Comparison of ENCODE assay signal across 8 cellular contexts in the genomic region with DNA sequence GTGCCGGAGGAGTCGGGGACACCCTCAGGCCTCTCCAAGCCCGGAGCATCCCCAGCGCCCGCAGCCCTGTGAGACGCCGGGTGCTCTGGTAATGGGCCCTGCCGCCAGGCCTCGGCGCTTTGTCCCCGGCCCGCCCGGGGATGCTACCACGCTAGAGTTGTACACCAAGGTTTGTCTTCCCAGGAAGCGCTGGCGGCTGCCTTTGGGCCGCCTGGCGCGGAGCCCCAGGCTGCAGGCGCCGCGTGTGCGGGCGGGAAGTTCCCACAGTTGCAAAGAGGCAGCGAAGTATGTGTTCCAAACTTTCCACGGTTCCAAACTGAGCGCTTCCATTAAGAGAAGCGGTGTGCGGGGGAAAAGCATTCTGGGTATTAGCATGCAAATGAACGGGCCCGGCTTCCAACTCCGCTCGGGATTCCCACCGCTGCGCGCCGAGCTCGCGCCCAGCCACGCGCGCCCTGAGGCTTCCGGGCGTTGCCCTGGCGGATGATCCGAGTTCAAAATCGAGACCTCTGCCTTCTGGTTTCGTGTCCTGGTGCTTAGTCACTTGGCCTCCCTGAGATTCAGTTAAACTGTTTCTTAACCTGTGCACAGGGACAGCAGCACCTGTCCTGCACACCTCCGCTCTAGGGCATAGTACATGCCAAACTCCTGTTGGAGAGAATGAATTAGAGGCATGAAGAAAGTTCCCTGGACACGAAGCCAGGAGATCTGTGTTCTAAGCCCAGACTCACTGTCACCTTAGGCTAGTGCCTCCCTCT. TPM values are rescaled to one million over a fixed set of nuclear protein-coding genes. Genes with fewer than 3 reads are reported as not detected.
DNase-seq lines count a peak whose midpoint lies in the region; ATAC-seq, FAIRE-seq and TF ChIP-seq lines count a peak whose summit lies in the region.

No MANE protein-coding gene starts in this region.

- peak overlapping the region; percentile 99 for H3K4ac ChIP-seq in H1 (replicated peaks; ENCODE audit: insufficient read length, low read depth, low read length)

- peak overlapping the region; percentile 96 for H4K5ac ChIP-seq in H1 (ENCODE audit: insufficient read length, low read depth, low read length)

- peaks cover 0 to 29% of the 10 kb centered on the region in 2 experiments; a peak in 2 of 4 replicates for H3K79me2 ChIP-seq in H1 (ENCODE audit: control insufficient read depth in 1 of 2, insufficient read depth in 2 of 2, low read length in 2 of 2)

- no peaks in the 10 kb centered on the region for H3K9me3 ChIP-seq in BLaER1 treated with 17β-estradiol and CSF1 and Interleukin-3, amounts not matched to agents 10 nM and 100 nM (replicated peaks in 1 of 11)
- H3K9me3 ChIP-seq in HEK293 (ENCODE audit: control insufficient read depth, insufficient read depth, low read depth, low read length) (no peaks in the 10 kb centered on the region), H1 (ENCODE audit: insufficient read depth in 2 of 2, low read depth in 1 of 2, low read length in 1 of 2) (no peaks in the 10 kb centered on the region)

- POLR2A ChIA-PET in HEK293 (lab: Yijun Ruan, JAX), result interaction anchor here (0.5 to 2.4 kb wide), 16 partner anchors 10 to 283 kb away, joined by 3 to 63 read pairs (median 4); a partner anchor contains a TSS
- POLR2A ChIA-PET in H1 (lab: Charles Lee; ENCODE audit: partially characterized antibody), result interaction anchor here (0.7 to 4.0 kb wide), 34 partner anchors 8 to 378 kb away, joined by 3 to 50 read pairs (median 6); a partner anchor contains a TSS

- peak overlapping the region; percentile 90 to 100 (median 94) for H3K4me2 ChIP-seq in BLaER1 treated with 17β-estradiol and CSF1 and Interleukin-3, amounts not matched to agents 10 nM and 100 nM
- peak overlapping the region; percentile 88 to 98 for H3K4me2 ChIP-seq in H1 (ENCODE audit: insufficient read depth in 1 of 2, low read depth in 2 of 2, low read length in 2 of 2)

- H2BK20ac ChIP-seq in H1 (ENCODE audit: low read length), result 0 out of 2 replicates have a peak overlapping the region, but pooled peaks have one; percentile 1

- H4K8ac ChIP-seq in H1 (ENCODE audit: extremely low read depth, insufficient read depth, low read length), result peak overlapping the region; percentile 98

- H3K23me2 ChIP-seq in H1 (ENCODE audit: low read depth, low read length), result peaks cover 32% of the 10 kb centered on the region

- H3K27ac ChIP-seq in BLaER1 treated with 17β-estradiol and CSF1 and Interleukin-3, amounts not matched to agents 10 nM and 100 nM, result peak overlapping the region; percentile 78 to 100 (median 99)
- H3K27ac ChIP-seq in HEK293 (ENCODE audit: extremely low read depth, low read depth, low read length) (peak overlapping the region; percentile 92), H1 (ENCODE audit: low read depth, low read length) (peak overlapping the region; percentile 93)

- H3K4me3 ChIP-seq in BLaER1 treated with 17β-estradiol and CSF1 and Interleukin-3, amounts not matched to agents 10 nM and 100 nM, result peak overlapping the region; percentile 62 to 84 (median 76)
- H3K4me3 ChIP-seq in HEK293 (ENCODE audit: low read depth, low read length), result peak overlapping the region; percentile 70
- peak overlapping the region; percentile 73 to 93 (median 84) for H3K4me3 ChIP-seq in H1 (ENCODE audit: extremely low read depth in 1 of 4, insufficient read depth in 2 of 4, low read depth in 3 of 4, low read length in 4 of 4)

- H3K36me3 Mint-ChIP-seq in memory B cell, result peaks cover 1% of the 10 kb centered on the region

- H2AFZ ChIP-seq in H1 (ENCODE audit: low read length), result peak overlapping the region; percentile 36; the same call in 1 of the 2 replicates

- H2BK5ac ChIP-seq in H1 (ENCODE audit: low read depth, low read length), result peak overlapping the region; percentile 90

- H3K9ac ChIP-seq in BLaER1 treated with 17β-estradiol and CSF1 and Interleukin-3, amounts not matched to agents 10 nM and 100 nM, result peak overlapping the region; percentile 86 to 100 (median 98)
- H3K9ac ChIP-seq in H1 (replicated peaks in 1 of 4; ENCODE audit: extremely low read depth in 1 of 4, low read depth in 3 of 4, low read length in 3 of 4), result peak overlapping the region; percentile 82 to 97 (median 89)

- no peaks in the 10 kb centered on the region for H3K27me3 Mint-ChIP-seq in memory B cell

- TF ChIP-seq POLR2A in H1 (IDR thresholded peaks at IDR 0.05; ENCODE audit: control extremely low read depth in 1 of 2, low read depth in 2 of 2, low read length in 2 of 2), result peak; percentile 64 to 87

- no peak for TF ChIP-seq CTCF in HEK293 (tag by site-specific recombination; IDR thresholded peaks at IDR 0.05)
- no peak for TF ChIP-seq CTCF in H1 (IDR thresholded peaks at IDR 0.05; ENCODE audit: control extremely low read depth in 1 of 3, insufficient read depth in 1 of 3, low read depth in 1 of 3, low read length in 3 of 3)

- H3K27ac Mint-ChIP-seq in memory B cell, result peak overlapping the region; percentile 62

- H3K79me1 ChIP-seq in H1 (ENCODE audit: low read depth, low read length), result peaks cover 9% of the 10 kb centered on the region

- 0 out of 2 replicates have a peak overlapping the region, but pooled peaks have one; percentile 4 for H2BK15ac ChIP-seq in H1 (ENCODE audit: low read length)

- DNase-seq in NCI-H82 treated with DMSO at 0.1 percent for 48 hours (lab: John Stamatoyannopoulos, UW; ENCODE audit: unreplicated experiment), result peak; percentile 0
- DNase-seq in activated CD8-positive, alpha-beta memory T cell treated with anti-CD3 and anti-CD28 coated beads for 48 hours (ENCODE audit: low read depth in 2 of 3, low spot score in 2 of 3), result peak; percentile 37 to 39 (median 38)
- peak in 1 of 2 experiments; percentile 81 for DNase-seq in H1 (ENCODE audit: low read depth in 1 of 2, low spot score in 2 of 2)
- DNase-seq in memory B cell (ENCODE audit: low spot score in 2 of 2), result peak; percentile 53 to 63
- peak; percentile 7 for DNase-seq in stimulated activated CD8-positive, alpha-beta memory T cell treated with anti-CD3 and anti-CD28 coated beads, Interleukin-15, amount 100 ng/mL, for 1 hour (ENCODE audit: low read depth)

- ATAC-seq in memory B cell (ENCODE audit: low read depth) (peak; percentile 37), HG03469 (IDR thresholded peaks at IDR 0.05; ENCODE audit: unreplicated experiment) (no peak)

- H3K36me3 ChIP-seq in BLaER1 treated with 17β-estradiol and CSF1 and Interleukin-3, amounts not matched to agents 10 nM and 100 nM, result peaks cover 2 to 28% (median 20%) of the 10 kb centered on the region in 11 experiments; a peak in 20 of 22 replicates
- peaks cover 5 to 27% of the 10 kb centered on the region in 2 experiments for H3K36me3 ChIP-seq in HEK293 (ENCODE audit: control insufficient read depth in 2 of 2, insufficient read depth in 1 of 2, low read length in 2 of 2)
- peaks cover 0 to 20% (median 1%) of the 10 kb centered on the region in 4 experiments; a peak in 4 of 8 replicates for H3K36me3 ChIP-seq in H1 (ENCODE audit: control insufficient read depth in 2 of 4, insufficient read depth in 4 of 4, low read length in 3 of 4)

- no peak for TF ChIP-seq EP300 in H1 (IDR thresholded peaks at IDR 0.05; ENCODE audit: borderline replicate concordance in 1 of 2, low read depth in 2 of 2, low read length in 2 of 2)

- 3% methylated on average over 48 of the region's 50 CpGs; no CpG with 5 or more reads in 1 of the 2 experiments for WGBS in H1 (ENCODE audit: extremely low coverage in 1 of 2, insufficient coverage in 1 of 2, insufficient read length in 1 of 2, insufficient replicate concordance in 2 of 2, low coverage in 1 of 2, low lambda C conversion rate in 2 of 2, missing lambda C conversion rate in 1 of 2), 2 experiments

- H3K9me3 Mint-ChIP-seq in memory B cell, result no peaks in the 10 kb centered on the region

- H3K27me3 ChIP-seq in BLaER1 treated with 17β-estradiol and CSF1 and Interleukin-3, amounts not matched to agents 10 nM and 100 nM, result no peaks in the 10 kb centered on the region
- H3K27me3 ChIP-seq in H1 (replicated peaks in 1 of 4; ENCODE audit: control insufficient read depth in 3 of 4, extremely low read depth in 1 of 4, insufficient read depth in 3 of 4, low read length in 3 of 4), result no peaks in the 10 kb centered on the region

- H4K91ac ChIP-seq in H1 (replicated peaks; ENCODE audit: insufficient read length, low read length), result peak overlapping the region; percentile 99

- H3K4me1 ChIP-seq in BLaER1 treated with 17β-estradiol and CSF1 and Interleukin-3, amounts not matched to agents 10 nM and 100 nM, result peaks cover 31 to 43% (median 36%) of the 10 kb centered on the region in 10 experiments
- H3K4me1 ChIP-seq in HEK293 (ENCODE audit: control insufficient read depth, insufficient read depth, low read length), result peaks cover 23% of the 10 kb centered on the region
- H3K4me1 ChIP-seq in H1 (replicated peaks in 1 of 4; ENCODE audit: control insufficient read depth in 3 of 4, insufficient read depth in 4 of 4, low read length in 3 of 4), result peaks cover 0 to 25% (median 21%) of the 10 kb centered on the region in 4 experiments; a peak in 6 of 7 replicates

- CTCF ChIA-PET in HEK293 (lab: Yijun Ruan, JAX) (interaction anchor here (0.7 to 1.2 kb wide), 4 partner anchors 11 to 1645 kb away, joined by 3 to 4 read pairs (median 4); a partner anchor contains a TSS), H1 (lab: Charles Lee; ENCODE audit: partially characterized antibody) (interaction anchor here (1.2 to 1.3 kb wide), 2 partner anchors 16 to 129 kb away, joined by 3 read pairs; no protein-coding TSS in a partner anchor)

- H4K20me1 ChIP-seq in BLaER1 treated with 17β-estradiol and CSF1 and Interleukin-3, amounts not matched to agents 10 nM and 100 nM, result peaks cover 12 to 34% (median 33%) of the 10 kb centered on the region in 11 experiments; a peak in 20 of 22 replicates
- H4K20me1 ChIP-seq in H1 (replicated peaks in 1 of 2; ENCODE audit: control insufficient read depth in 1 of 2, insufficient read depth in 2 of 2, low read length in 2 of 2), result peaks cover 0 to 2% of the 10 kb centered on the region in 2 experiments

- H3K56ac ChIP-seq in H1 (replicated peaks; ENCODE audit: insufficient read length, low read depth, low read length), result peak overlapping the region; percentile 97

- H3K4me3 Mint-ChIP-seq in memory B cell, result peak overlapping the region; percentile 85

- FAIRE-seq in H1 (lab: Jason Lieb, UNC), result no peak

- no peak for TF ChIP-seq RAD21 in H1 (IDR thresholded peaks at IDR 0.05 in 1 of 2, conservative IDR thresholded peaks at IDR 0.05 in 1 of 2; ENCODE audit: low read depth in 2 of 2, low read length in 2 of 2)

- peaks cover 20% of the 10 kb centered on the region for H3K4me1 Mint-ChIP-seq in memory B cell

- no peak overlapping the region for H2BK12ac ChIP-seq in H1 (ENCODE audit: low read depth, low read length)

- no peak overlapping the region for H3K23ac ChIP-seq in H1 (ENCODE audit: insufficient read length)

- H3K14ac ChIP-seq in H1 (ENCODE audit: insufficient read length), result peak overlapping the region; percentile 48

- H3K18ac ChIP-seq in H1 (ENCODE audit: extremely low read depth, low read length), result peak overlapping the region; percentile 99

- peak overlapping the region; percentile 71 for H2AK5ac ChIP-seq in H1 (ENCODE audit: low read depth, low read length)

- H2BK120ac ChIP-seq in H1 (replicated peaks; ENCODE audit: low read depth, low read length), result peak overlapping the region; percentile 66

RNA-seq across cellular contexts. Expression of a gene that starts 1.3 kb away (rescaled TPM):
- total RNA-seq in H1 (2021; fragmentation: NEBNext Ultra II Directional; extraction: Animal tissue kit (Norgen Biotek cat#: 25700)), result 70.8 and 70.9 TPM in 2 replicates
- 62.1 and 77.5 TPM in 2 replicates for polyA plus RNA-seq in H1 (2011; rRNA removed)
- 58.1 TPM for polyA plus RNA-seq in H1 (2011; cell fraction: cytosol; rRNA removed)
- 111 TPM for polyA plus RNA-seq in H1 (2011; cell fraction: nucleus; rRNA removed)
- 60.7 to 70.0 TPM (median 64.4 TPM) in 4 replicates for polyA plus RNA-seq in H1 (2012, experiment 1 of 2)
- polyA plus RNA-seq in H1 (2012, experiment 2 of 2), result 76.3 TPM
- polyA plus RNA-seq in H1 (2013, experiment 1 of 2), result 36.5 TPM
- 33.9 TPM for polyA plus RNA-seq in H1 (2013, experiment 2 of 2)
- polyA minus RNA-seq in H1 (2011; rRNA and poly(A)+ RNA removed), result 78.5 and 89.3 TPM in 2 replicates
- polyA minus RNA-seq in H1 (2011; cell fraction: cytosol; rRNA and poly(A)+ RNA removed), result 69.9 TPM
- polyA minus RNA-seq in H1 (2011; cell fraction: nucleus; rRNA and poly(A)+ RNA removed), result 74.8 TPM

RNA-seq across cellular contexts. Expression of a gene that starts 52.0 kb away (rescaled TPM):
- 70.8 and 81.9 TPM in 2 replicates for total RNA-seq in H1 (2021; fragmentation: NEBNext Ultra II Directional; extraction: Animal tissue kit (Norgen Biotek cat#: 25700))
- 27.2 and 45.3 TPM in 2 replicates for polyA plus RNA-seq in H1 (2011; rRNA removed)
- polyA plus RNA-seq in H1 (2011; cell fraction: cytosol; rRNA removed), result 69.1 TPM
- 20.8 TPM for polyA plus RNA-seq in H1 (2011; cell fraction: nucleus; rRNA removed)
- 91.7 to 120 TPM (median 96.6 TPM) in 4 replicates for polyA plus RNA-seq in H1 (2012, experiment 1 of 2)
- 27.6 TPM for polyA plus RNA-seq in H1 (2012, experiment 2 of 2)
- 51.1 TPM for polyA plus RNA-seq in H1 (2013, experiment 1 of 2)
- polyA plus RNA-seq in H1 (2013, experiment 2 of 2), result 55.9 TPM
- polyA minus RNA-seq in H1 (2011; rRNA and poly(A)+ RNA removed), result 79.6 and 83.0 TPM in 2 replicates
- 58.8 TPM for polyA minus RNA-seq in H1 (2011; cell fraction: cytosol; rRNA and poly(A)+ RNA removed)
- polyA minus RNA-seq in H1 (2011; cell fraction: nucleus; rRNA and poly(A)+ RNA removed), result 39.2 TPM

RNA-seq across cellular contexts. Expression of a gene that starts 55.1 kb away (rescaled TPM):
- 1.3 and 1.5 TPM in 2 replicates for total RNA-seq in H1 (2021; fragmentation: NEBNext Ultra II Directional; extraction: Animal tissue kit (Norgen Biotek cat#: 25700))
- polyA plus RNA-seq in H1 (2011; rRNA removed), result 0.66 and 1.00 TPM in 2 replicates
- 1.7 TPM for polyA plus RNA-seq in H1 (2011; cell fraction: cytosol; rRNA removed)
- polyA plus RNA-seq in H1 (2011; cell fraction: nucleus; rRNA removed), result 1.8 TPM
- 0.94 to 1.4 TPM (median 1.2 TPM) in 4 replicates for polyA plus RNA-seq in H1 (2012, experiment 1 of 2)
- 0.79 TPM for polyA plus RNA-seq in H1 (2012, experiment 2 of 2)
- polyA plus RNA-seq in H1 (2013, experiment 1 of 2), result 0.95 TPM
- polyA plus RNA-seq in H1 (2013, experiment 2 of 2), result 1.3 TPM
- polyA minus RNA-seq in H1 (2011; rRNA and poly(A)+ RNA removed), result 0.46 and 0.76 TPM in 2 replicates
- polyA minus RNA-seq in H1 (2011; cell fraction: cytosol; rRNA and poly(A)+ RNA removed), result 2.1 TPM
- 3.9 TPM for polyA minus RNA-seq in H1 (2011; cell fraction: nucleus; rRNA and poly(A)+ RNA removed)
